ENCODE assay signal across 7 cellular contexts in the genomic region with DNA sequence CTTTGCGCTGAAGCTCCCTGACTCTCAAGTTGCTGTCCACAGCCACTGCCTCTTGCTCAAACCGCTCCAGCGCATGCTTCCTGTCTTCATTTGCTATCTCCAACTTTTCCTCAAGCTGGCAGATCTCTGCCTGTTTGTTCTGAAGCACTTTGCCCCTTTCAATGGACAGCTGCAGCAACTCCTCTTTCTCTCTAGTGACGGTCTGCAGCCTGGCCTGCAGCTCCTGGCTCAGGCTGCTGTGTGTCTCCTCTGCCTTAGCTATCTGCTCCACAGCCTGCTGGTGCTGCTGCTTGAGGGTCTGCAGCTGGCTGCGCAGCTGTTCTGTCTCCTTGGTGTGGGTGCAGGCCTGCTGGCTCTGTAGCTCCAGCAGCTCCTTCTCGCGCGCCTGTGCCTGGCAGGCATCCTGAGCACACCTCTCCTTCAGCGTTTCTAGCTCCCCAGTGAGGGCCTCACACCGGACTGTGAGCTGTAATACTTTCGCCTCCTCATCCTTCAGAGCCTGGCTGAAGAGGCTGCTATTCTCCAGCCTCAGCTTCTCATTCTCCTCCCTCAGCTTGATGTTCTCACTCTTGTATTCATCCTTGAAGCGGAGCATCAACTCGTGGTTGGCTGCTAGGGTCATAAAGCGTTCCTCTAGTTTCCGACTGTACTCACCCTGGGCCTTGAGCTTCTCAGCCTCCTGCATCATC. TPM values are rescaled to one million over a fixed set of nuclear protein-coding genes. Genes with fewer than 3 reads are reported as not detected.
DNase-seq lines count a peak whose midpoint lies in the region; ATAC-seq and TF ChIP-seq lines count a peak whose summit lies in the region.
"Had no signal": no experiment of that assay in that cellular context is flagged by ENCODE, and none has a peak within 500 bp of the region (broad histone marks: within the 10 kb centered on the region; RNA-seq: fewer than 3 reads in every experiment).

No MANE protein-coding gene starts in this region.

- H3K79me2 ChIP-seq in trophoblast cell (ENCODE audit: control insufficient read depth, insufficient read depth, low read length, poor library complexity) = peaks cover 2% of the 10 kb centered on the region

- H2BK5ac ChIP-seq in trophoblast cell (ENCODE audit: low read depth, low read length, poor library complexity) = no peak overlapping the region

- no peaks in the 10 kb centered on the region for H3K27me3 ChIP-seq in CD4-positive, alpha-beta T cell (ENCODE audit: control insufficient read depth, insufficient read depth, low read length)
- H3K27me3 ChIP-seq in adrenal gland (no peaks in the 10 kb centered on the region), trophoblast cell (ENCODE audit: insufficient read depth, low read length) (no peaks in the 10 kb centered on the region)

- no peak for DNase-seq in CD4-positive, alpha-beta T cell
- DNase-seq in adrenal gland (peak in 1 of 7 donors; percentile 13), mesothelial cell of epicardium (ENCODE audit: low spot score in 2 of 2, unreplicated experiment in 2 of 2) (no peak), trophoblast cell (no peak), NCI-H526 treated with DMSO at 0.1 percent for 48 hours (lab: John Stamatoyannopoulos, UW) (no peak)
- DNase-seq in stimulated activated naive CD8-positive, alpha-beta T cell treated with anti-CD3 and anti-CD28 coated beads, Interleukin-15, Interleukin-2, amounts not matched to agents 100 U/mL and 50 U/mL, for 24 hours = no peak
- DNase-seq: SIG-M5 had no signal

- no peak overlapping the region for H2BK12ac ChIP-seq in trophoblast cell (ENCODE audit: low read length)

- H2BK120ac ChIP-seq in trophoblast cell (ENCODE audit: insufficient read depth, low read length, poor library complexity) = no peak overlapping the region

- TF ChIP-seq POLR2A in adrenal gland (IDR thresholded peaks at IDR 0.05) = no peak

- no peak overlapping the region for H3K23ac ChIP-seq in trophoblast cell (ENCODE audit: low read length)

- peak overlapping the region in 2 of 4 donors; percentile 11 to 36 for H3K4me3 ChIP-seq in adrenal gland
- no peak overlapping the region for H3K4me3 ChIP-seq in trophoblast cell (ENCODE audit: low read depth, low read length)

- H3K4me2 ChIP-seq in trophoblast cell (ENCODE audit: low read length) = no peak overlapping the region

- H3K27me3 Mint-ChIP-seq in CD4-positive, alpha-beta T cell = no peaks in the 10 kb centered on the region
- H3K27me3 Mint-ChIP-seq in mesothelial cell of epicardium (ENCODE audit: low read depth) = no peaks in the 10 kb centered on the region

- H3K18ac ChIP-seq in trophoblast cell (ENCODE audit: low read length) = no peak overlapping the region

- WGBS in adrenal gland, 4 donors = 63 to 71% (median 66%) methylated on average over 15 of the region's 15 CpGs
- WGBS in trophoblast cell (ENCODE audit: extremely low coverage, insufficient coverage, insufficient read length) = no CpG with 5 or more reads among the region's 15 CpGs

- H3K9me3 Mint-ChIP-seq in CD4-positive, alpha-beta T cell = no peaks in the 10 kb centered on the region
- no peaks in the 10 kb centered on the region for H3K9me3 Mint-ChIP-seq in mesothelial cell of epicardium

- intact Hi-C loops in CD4-positive, alpha-beta T cell (cut with DNase I, micrococcal nuclease) = loop anchor here in 1 of 2 experiments (10.0 kb wide), 1 partner anchor 280 kb away; no protein-coding TSS in a partner anchor
- intact Hi-C loops in adrenal gland (cut with DNase I) = no loop called here

- H2AK5ac ChIP-seq in trophoblast cell (ENCODE audit: low read length) = no peak overlapping the region

- H3K9me3 ChIP-seq in CD4-positive, alpha-beta T cell (ENCODE audit: control insufficient read depth, low read length) = no peaks in the 10 kb centered on the region
- no peaks in the 10 kb centered on the region for H3K9me3 ChIP-seq in adrenal gland (replicated peaks in 1 of 3)
- peaks cover 2% of the 10 kb centered on the region for H3K9me3 ChIP-seq in trophoblast cell (ENCODE audit: insufficient read depth, low read depth, low read length)

- no peak for TF ChIP-seq CTCF in CD4-positive, alpha-beta T cell (IDR thresholded peaks at IDR 0.05)
- TF ChIP-seq CTCF in adrenal gland (IDR thresholded peaks at IDR 0.05) (no peak), mesothelial cell of epicardium (IDR thresholded peaks at IDR 0.05; ENCODE audit: unreplicated experiment) (no peak)

- H4K8ac ChIP-seq in trophoblast cell (ENCODE audit: low read depth, low read length) = no peak overlapping the region

- H4K91ac ChIP-seq in trophoblast cell (ENCODE audit: low read depth, low read length) = no peak overlapping the region

- peaks cover 0 to 31% of the 10 kb centered on the region in 2 donors for H3K4me1 ChIP-seq in adrenal gland (replicated peaks in 1 of 2)
- H3K4me1 ChIP-seq in trophoblast cell (ENCODE audit: control insufficient read depth in 1 of 2, insufficient read depth in 2 of 2, low read length in 2 of 2) = peaks cover 0 to 5% of the 10 kb centered on the region in 2 experiments

- H3K4ac ChIP-seq in trophoblast cell (ENCODE audit: low read depth, low read length) = no peak overlapping the region

- no peaks in the 10 kb centered on the region for H3K79me1 ChIP-seq in trophoblast cell (ENCODE audit: low read length)

- CTCF ChIA-PET in CD4-positive, alpha-beta T cell (lab: Charles Lee) = interaction anchor here (1.3 to 1.4 kb wide), 2 partner anchors 10 to 170 kb away, joined by 3 to 4 read pairs; a partner anchor contains a TSS

- POLR2A ChIA-PET in CD4-positive, alpha-beta T cell (lab: Charles Lee) = interaction anchor here (0.8 to 1.6 kb wide), 3 partner anchors 15 to 57 kb away, joined by 3 to 4 read pairs (median 3); a partner anchor contains a TSS

- no peak for ATAC-seq in CD4-positive, alpha-beta T cell (ENCODE audit: poor library complexity)
- ATAC-seq in stimulated activated naive CD8-positive, alpha-beta T cell treated with anti-CD3 and anti-CD28 coated beads, Interleukin-15, Interleukin-2, amounts not matched to agents 100 U/mL and 50 U/mL, for 24 hours = no peak

- H4K12ac ChIP-seq in trophoblast cell (ENCODE audit: low read depth, low read length) = no peak overlapping the region

- no peaks in the 10 kb centered on the region for H3K36me3 Mint-ChIP-seq in CD4-positive, alpha-beta T cell (ENCODE audit: low read depth)
- H3K36me3 Mint-ChIP-seq in mesothelial cell of epicardium = no peaks in the 10 kb centered on the region

- H3K36me3 ChIP-seq in adrenal gland (replicated peaks in 1 of 2) (no peaks in the 10 kb centered on the region), trophoblast cell (ENCODE audit: control insufficient read depth in 1 of 2, insufficient read depth in 2 of 2, low read length in 2 of 2) (no peaks in the 10 kb centered on the region)

- H2AFZ ChIP-seq in trophoblast cell (ENCODE audit: insufficient read depth, low read length, poor library complexity) = no peak overlapping the region

- H3K14ac ChIP-seq in trophoblast cell (ENCODE audit: low read length) = no peak overlapping the region

- H3K27ac ChIP-seq in CD4-positive, alpha-beta T cell (ENCODE audit: low read depth, low read length) = no peak overlapping the region
- H3K27ac ChIP-seq in adrenal gland = peak overlapping the region; percentile 28 to 70 (median 33)
- H3K27ac ChIP-seq in trophoblast cell (ENCODE audit: low read depth, low read length) = no peak overlapping the region

- H3K9ac ChIP-seq in trophoblast cell (ENCODE audit: low read length) = no peak overlapping the region

- no peak overlapping the region for H3K27ac Mint-ChIP-seq in CD4-positive, alpha-beta T cell
- H3K27ac Mint-ChIP-seq in mesothelial cell of epicardium = peak overlapping the region; percentile 97

- H3K4me1 Mint-ChIP-seq in CD4-positive, alpha-beta T cell (ENCODE audit: low read depth) = peaks cover 11% of the 10 kb centered on the region
- H3K4me1 Mint-ChIP-seq in mesothelial cell of epicardium = peaks cover 30% of the 10 kb centered on the region

- H3K4me3 Mint-ChIP-seq in CD4-positive, alpha-beta T cell = peak overlapping the region; percentile 20
- H3K4me3 Mint-ChIP-seq in mesothelial cell of epicardium = peak overlapping the region; percentile 59

RNA-seq across cellular contexts. Expression of a gene that starts 0.7 kb away (rescaled TPM):
- not detected for total RNA-seq in CD4-positive, alpha-beta T cell
- total RNA-seq in adrenal gland = 1 to 10 TPM in 6 of 8 donors, under 1 TPM in 1, not detected in 1; 0.66 to 2.3 (median 1.8) TPM
- polyA plus RNA-seq in adrenal gland = under 1 TPM; 0.61 to 0.99 (median 0.64) TPM
- total RNA-seq in mesothelial cell of epicardium = 1.3 to 2.7 TPM (median 1.5 TPM) in 3 replicates
- polyA plus RNA-seq in trophoblast cell (2013) = 0.04 and 0.06 TPM in 2 replicates

RNA-seq across cellular contexts. Expression of a gene that starts 20.3 kb away (rescaled TPM):
- total RNA-seq in CD4-positive, alpha-beta T cell = 10 to 100 TPM; 54.8 to 55.9 TPM
- total RNA-seq in adrenal gland (10 to 100 TPM; 18.2 to 65.9 (median 38.2) TPM), mesothelial cell of epicardium (77.2 to 77.8 TPM (median 77.2 TPM) in 3 replicates)
- polyA plus RNA-seq in adrenal gland = 10 to 100 TPM; 15.8 to 50.0 (median 32.0) TPM
- polyA plus RNA-seq in trophoblast cell (2013) = 21.7 and 22.7 TPM in 2 replicates

RNA-seq across cellular contexts. Expression of a gene that starts 37.5 kb away (rescaled TPM):
- 10 to 100 TPM; 17.0 to 19.5 TPM for total RNA-seq in CD4-positive, alpha-beta T cell
- 10 to 100 TPM; 16.4 to 62.6 (median 34.8) TPM for total RNA-seq in adrenal gland
- 10 to 100 TPM; 49.3 to 62.1 (median 51.9) TPM for polyA plus RNA-seq in adrenal gland
- 21.0 to 21.4 TPM (median 21.2 TPM) in 3 replicates for total RNA-seq in mesothelial cell of epicardium
- polyA plus RNA-seq in trophoblast cell (2013) = 36.1 and 38.3 TPM in 2 replicates

RNA-seq across cellular contexts. Expression of a gene that starts 56.9 kb away (rescaled TPM):
- 10 to 100 TPM; 16.3 to 16.8 TPM for total RNA-seq in CD4-positive, alpha-beta T cell
- total RNA-seq in adrenal gland (10 to 100 TPM; 39.9 to 96.4 (median 53.6) TPM), mesothelial cell of epicardium (28.6 to 31.0 TPM (median 29.5 TPM) in 3 replicates)
- 100 to 1,000 TPM in 1 of 3 donors, 10 to 100 TPM in 2; 62.8 to 125 (median 90.8) TPM for polyA plus RNA-seq in adrenal gland
- 29.4 and 31.2 TPM in 2 replicates for polyA plus RNA-seq in trophoblast cell (2013)

RNA-seq across cellular contexts. Expression of a gene that starts 58.1 kb away (rescaled TPM):
- 1 to 10 TPM; 2.0 to 2.1 TPM for total RNA-seq in CD4-positive, alpha-beta T cell
- 100 to 1,000 TPM in 1 of 8 donors, 10 to 100 TPM in 7; 28.4 to 101 (median 50.2) TPM for total RNA-seq in adrenal gland
- polyA plus RNA-seq in adrenal gland = 10 to 100 TPM in 2 of 3 donors, 1 to 10 TPM in 1; 8.3 to 14.4 (median 11.1) TPM
- total RNA-seq in mesothelial cell of epicardium = 6.7 to 7.5 TPM (median 7.4 TPM) in 3 replicates
- polyA plus RNA-seq in trophoblast cell (2013) = 1.2 and 1.4 TPM in 2 replicates

Comparison
In these comparisons a context has a peak if more than half of its experiments do, and no peak if none do; other contexts are left out.
1. H3K27ac ChIP-seq: peak in adrenal gland (5 of 5); none in CD4-positive, alpha-beta T cell (single experiment) and trophoblast cell (single experiment).